ENCODE assay signal across 1 cellular context in the genomic region with DNA sequence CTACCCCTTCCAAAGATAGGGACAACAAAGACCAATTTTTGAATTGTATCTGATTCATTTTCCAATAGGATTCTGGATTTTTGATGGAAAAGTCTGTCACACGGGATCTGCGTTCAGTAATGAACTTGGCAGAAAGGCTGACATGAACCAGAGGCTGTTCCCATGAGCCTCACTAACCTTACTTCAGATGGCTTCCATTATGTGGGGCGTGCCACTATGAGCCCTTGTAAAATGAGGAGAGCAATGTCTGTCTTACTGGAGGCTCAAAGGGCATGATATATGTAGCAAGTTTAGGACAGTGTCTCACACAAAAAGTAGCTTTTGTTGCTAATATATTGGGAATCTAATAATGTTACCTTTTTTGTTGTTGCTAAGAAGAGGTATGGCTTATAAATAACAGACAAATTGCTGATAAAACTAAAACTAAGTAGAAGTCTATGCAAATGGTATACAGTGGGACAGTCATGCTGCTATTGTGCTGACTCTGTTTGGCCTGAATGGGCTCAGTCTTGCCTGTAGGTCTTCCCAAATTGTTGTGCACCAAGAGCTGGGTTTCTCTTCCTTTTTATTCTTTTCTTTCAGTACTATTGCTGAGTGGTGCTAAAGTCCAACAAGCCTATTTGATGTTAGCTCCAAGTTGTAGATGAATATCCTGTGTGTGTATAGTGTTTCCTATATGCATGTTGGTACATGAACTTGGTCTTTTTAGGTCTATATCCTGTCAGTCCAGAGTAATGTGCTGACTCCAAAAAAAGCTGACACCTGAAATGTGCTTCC.
TF ChIP-seq lines count a peak whose summit lies in the region.

No MANE protein-coding gene starts in this region.

TF ChIP-seq in HepG2, 621 proteins besides CTCF, POLR2A, EP300 and RAD21 (continued from another document and continues in another):
- TF ChIP-seq, protein P1, sequence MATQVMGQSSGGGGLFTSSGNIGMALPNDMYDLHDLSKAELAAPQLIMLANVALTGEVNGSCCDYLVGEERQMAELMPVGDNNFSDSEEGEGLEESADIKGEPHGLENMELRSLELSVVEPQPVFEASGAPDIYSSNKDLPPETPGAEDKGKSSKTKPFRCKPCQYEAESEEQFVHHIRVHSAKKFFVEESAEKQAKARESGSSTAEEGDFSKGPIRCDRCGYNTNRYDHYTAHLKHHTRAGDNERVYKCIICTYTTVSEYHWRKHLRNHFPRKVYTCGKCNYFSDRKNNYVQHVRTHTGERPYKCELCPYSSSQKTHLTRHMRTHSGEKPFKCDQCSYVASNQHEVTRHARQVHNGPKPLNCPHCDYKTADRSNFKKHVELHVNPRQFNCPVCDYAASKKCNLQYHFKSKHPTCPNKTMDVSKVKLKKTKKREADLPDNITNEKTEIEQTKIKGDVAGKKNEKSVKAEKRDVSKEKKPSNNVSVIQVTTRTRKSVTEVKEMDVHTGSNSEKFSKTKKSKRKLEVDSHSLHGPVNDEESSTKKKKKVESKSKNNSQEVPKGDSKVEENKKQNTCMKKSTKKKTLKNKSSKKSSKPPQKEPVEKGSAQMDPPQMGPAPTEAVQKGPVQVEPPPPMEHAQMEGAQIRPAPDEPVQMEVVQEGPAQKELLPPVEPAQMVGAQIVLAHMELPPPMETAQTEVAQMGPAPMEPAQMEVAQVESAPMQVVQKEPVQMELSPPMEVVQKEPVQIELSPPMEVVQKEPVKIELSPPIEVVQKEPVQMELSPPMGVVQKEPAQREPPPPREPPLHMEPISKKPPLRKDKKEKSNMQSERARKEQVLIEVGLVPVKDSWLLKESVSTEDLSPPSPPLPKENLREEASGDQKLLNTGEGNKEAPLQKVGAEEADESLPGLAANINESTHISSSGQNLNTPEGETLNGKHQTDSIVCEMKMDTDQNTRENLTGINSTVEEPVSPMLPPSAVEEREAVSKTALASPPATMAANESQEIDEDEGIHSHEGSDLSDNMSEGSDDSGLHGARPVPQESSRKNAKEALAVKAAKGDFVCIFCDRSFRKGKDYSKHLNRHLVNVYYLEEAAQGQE (IDR thresholded peaks at IDR 0.05; ENCODE audit: borderline replicate concordance in 1 of 2, low read depth in 1 of 2, low read length in 2 of 2) = 0 out of 4 replicates have a peak, but pooled peaks of 1 of the 2 experiments have one; percentile 16
- TF ChIP-seq TFDP2 (CRISPR knock-in tag; IDR thresholded peaks at IDR 0.05) = no peak
- peak; percentile 67; the same call in 1 of the 2 replicates for TF ChIP-seq SIX1 (CRISPR knock-in tag; IDR thresholded peaks at IDR 0.05; ENCODE audit: borderline replicate concordance)
- TF ChIP-seq SOX5 (CRISPR knock-in tag; IDR thresholded peaks at IDR 0.05; ENCODE audit: borderline replicate concordance) = peak; percentile 64; the same call in 1 of the 2 replicates
- TF ChIP-seq HMG20A (CRISPR knock-in tag; IDR thresholded peaks at IDR 0.05; ENCODE audit: borderline replicate concordance) = peak; percentile 11; the same call in 1 of the 2 replicates
- peak; percentile 71; the same call in 1 of the 2 replicates for TF ChIP-seq BCL6 (CRISPR knock-in tag; IDR thresholded peaks at IDR 0.05)
- no peak for TF ChIP-seq SOX13 (IDR thresholded peaks at IDR 0.05)
- TF ChIP-seq SOX13 (CRISPR knock-in tag; conservative IDR thresholded peaks at IDR 0.05 in 1 of 2, IDR thresholded peaks at IDR 0.05 in 1 of 2) = peak in 1 of 2 experiments; percentile 54; a peak in 1 of 4 replicates
- TF ChIP-seq MAFK (conservative IDR thresholded peaks at IDR 0.05 in 1 of 2, IDR thresholded peaks at IDR 0.05 in 1 of 2; ENCODE audit: low read length in 2 of 2) = peak; percentile 78 to 84; a peak in 3 of 4 replicates
- peak; percentile 67; the same call in 1 of the 2 replicates for TF ChIP-seq MIXL1 (CRISPR knock-in tag; IDR thresholded peaks at IDR 0.05)
- TF ChIP-seq MAFF (IDR thresholded peaks at IDR 0.05; ENCODE audit: low read depth, low read length) = peak; percentile 72
- peak; percentile 30; the same call in 1 of the 2 replicates for TF ChIP-seq ZBTB20 (CRISPR knock-in tag; IDR thresholded peaks at IDR 0.05; ENCODE audit: borderline replicate concordance, low read depth)
- no peak for TF ChIP-seq MIER3 (CRISPR knock-in tag; IDR thresholded peaks at IDR 0.05; ENCODE audit: borderline replicate concordance)
- peak; percentile 47 for TF ChIP-seq POGZ (CRISPR knock-in tag; IDR thresholded peaks at IDR 0.05)
- TF ChIP-seq NR2F6 (IDR thresholded peaks at IDR 0.05) = no peak
- TF ChIP-seq NR2F6 (CRISPR knock-in tag; IDR thresholded peaks at IDR 0.05) = no peak
- 0 out of 2 replicates have a peak, but pooled peaks have one; percentile 39 for TF ChIP-seq RXRB (CRISPR knock-in tag; IDR thresholded peaks at IDR 0.05; ENCODE audit: borderline replicate concordance)
- TF ChIP-seq ARID5B (CRISPR knock-in tag; IDR thresholded peaks at IDR 0.05) = peak; percentile 78
- peak; percentile 51; the same call in 1 of the 2 replicates for TF ChIP-seq HOMEZ (CRISPR knock-in tag; IDR thresholded peaks at IDR 0.05; ENCODE audit: low read depth)
- peak; percentile 39 for TF ChIP-seq GATAD2A (CRISPR knock-in tag; IDR thresholded peaks at IDR 0.05)
- no peak for TF ChIP-seq PREB (CRISPR knock-in tag; IDR thresholded peaks at IDR 0.05)
- TF ChIP-seq ZNF792 (CRISPR knock-in tag; IDR thresholded peaks at IDR 0.05) = 0 out of 2 replicates have a peak, but pooled peaks have one; percentile 49
- peak; percentile 12 for TF ChIP-seq SKI (IDR thresholded peaks at IDR 0.05; ENCODE audit: partially characterized antibody)
- TF ChIP-seq ZNF703 (CRISPR knock-in tag; IDR thresholded peaks at IDR 0.05; ENCODE audit: borderline replicate concordance) = no peak
- peak; percentile 46; the same call in 1 of the 2 replicates for TF ChIP-seq ZKSCAN8 (CRISPR knock-in tag; IDR thresholded peaks at IDR 0.05; ENCODE audit: borderline replicate concordance)
- peak; percentile 55 for TF ChIP-seq NCOA2 (CRISPR knock-in tag; IDR thresholded peaks at IDR 0.05)
- TF ChIP-seq ZFAT (CRISPR knock-in tag; conservative IDR thresholded peaks at IDR 0.05) = no peak
- TF ChIP-seq ZNF264 (CRISPR knock-in tag; IDR thresholded peaks at IDR 0.05) = peak; percentile 38; the same call in 1 of the 2 replicates
- TF ChIP-seq SAFB2 (CRISPR knock-in tag; IDR thresholded peaks at IDR 0.05; ENCODE audit: borderline replicate concordance, low read depth) = no peak
- peak; percentile 44; the same call in 1 of the 2 replicates for TF ChIP-seq FOXA3 (CRISPR knock-in tag; IDR thresholded peaks at IDR 0.05)
- no peak for TF ChIP-seq EZH2 (conservative IDR thresholded peaks at IDR 0.05; ENCODE audit: low read depth, low read length)
- TF ChIP-seq ZMYM4 (CRISPR knock-in tag; IDR thresholded peaks at IDR 0.05) = 0 out of 2 replicates have a peak, but pooled peaks have one; percentile 22
- TF ChIP-seq SALL2 (CRISPR knock-in tag; IDR thresholded peaks at IDR 0.05) = no peak
- peak; percentile 47; the same call in 1 of the 2 replicates for TF ChIP-seq SAP130 (CRISPR knock-in tag; IDR thresholded peaks at IDR 0.05; ENCODE audit: low read depth)
- TF ChIP-seq FOXC1 (CRISPR knock-in tag; IDR thresholded peaks at IDR 0.05; ENCODE audit: borderline replicate concordance) = no peak
- TF ChIP-seq ZNF597 (CRISPR knock-in tag; IDR thresholded peaks at IDR 0.05) = no peak
- TF ChIP-seq, protein P2, sequence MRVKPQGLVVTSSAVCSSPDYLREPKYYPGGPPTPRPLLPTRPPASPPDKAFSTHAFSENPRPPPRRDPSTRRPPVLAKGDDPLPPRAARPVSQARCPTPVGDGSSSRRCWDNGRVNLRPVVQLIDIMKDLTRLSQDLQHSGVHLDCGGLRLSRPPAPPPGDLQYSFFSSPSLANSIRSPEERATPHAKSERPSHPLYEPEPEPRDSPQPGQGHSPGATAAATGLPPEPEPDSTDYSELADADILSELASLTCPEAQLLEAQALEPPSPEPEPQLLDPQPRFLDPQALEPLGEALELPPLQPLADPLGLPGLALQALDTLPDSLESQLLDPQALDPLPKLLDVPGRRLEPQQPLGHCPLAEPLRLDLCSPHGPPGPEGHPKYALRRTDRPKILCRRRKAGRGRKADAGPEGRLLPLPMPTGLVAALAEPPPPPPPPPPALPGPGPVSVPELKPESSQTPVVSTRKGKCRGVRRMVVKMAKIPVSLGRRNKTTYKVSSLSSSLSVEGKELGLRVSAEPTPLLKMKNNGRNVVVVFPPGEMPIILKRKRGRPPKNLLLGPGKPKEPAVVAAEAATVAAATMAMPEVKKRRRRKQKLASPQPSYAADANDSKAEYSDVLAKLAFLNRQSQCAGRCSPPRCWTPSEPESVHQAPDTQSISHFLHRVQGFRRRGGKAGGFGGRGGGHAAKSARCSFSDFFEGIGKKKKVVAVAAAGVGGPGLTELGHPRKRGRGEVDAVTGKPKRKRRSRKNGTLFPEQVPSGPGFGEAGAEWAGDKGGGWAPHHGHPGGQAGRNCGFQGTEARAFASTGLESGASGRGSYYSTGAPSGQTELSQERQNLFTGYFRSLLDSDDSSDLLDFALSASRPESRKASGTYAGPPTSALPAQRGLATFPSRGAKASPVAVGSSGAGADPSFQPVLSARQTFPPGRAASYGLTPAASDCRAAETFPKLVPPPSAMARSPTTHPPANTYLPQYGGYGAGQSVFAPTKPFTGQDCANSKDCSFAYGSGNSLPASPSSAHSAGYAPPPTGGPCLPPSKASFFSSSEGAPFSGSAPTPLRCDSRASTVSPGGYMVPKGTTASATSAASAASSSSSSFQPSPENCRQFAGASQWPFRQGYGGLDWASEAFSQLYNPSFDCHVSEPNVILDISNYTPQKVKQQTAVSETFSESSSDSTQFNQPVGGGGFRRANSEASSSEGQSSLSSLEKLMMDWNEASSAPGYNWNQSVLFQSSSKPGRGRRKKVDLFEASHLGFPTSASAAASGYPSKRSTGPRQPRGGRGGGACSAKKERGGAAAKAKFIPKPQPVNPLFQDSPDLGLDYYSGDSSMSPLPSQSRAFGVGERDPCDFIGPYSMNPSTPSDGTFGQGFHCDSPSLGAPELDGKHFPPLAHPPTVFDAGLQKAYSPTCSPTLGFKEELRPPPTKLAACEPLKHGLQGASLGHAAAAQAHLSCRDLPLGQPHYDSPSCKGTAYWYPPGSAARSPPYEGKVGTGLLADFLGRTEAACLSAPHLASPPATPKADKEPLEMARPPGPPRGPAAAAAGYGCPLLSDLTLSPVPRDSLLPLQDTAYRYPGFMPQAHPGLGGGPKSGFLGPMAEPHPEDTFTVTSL (CRISPR knock-in tag; IDR thresholded peaks at IDR 0.05; ENCODE audit: borderline replicate concordance) = peak; percentile 60; the same call in 1 of the 2 replicates
- TF ChIP-seq ERF (CRISPR knock-in tag; IDR thresholded peaks at IDR 0.05) = 0 out of 2 replicates have a peak, but pooled peaks have one; percentile 37
- TF ChIP-seq HNF4A (CRISPR knock-in tag; IDR thresholded peaks at IDR 0.05) = peak; percentile 79
